In genomic region chr20:59165794-59166709, GRCh38 we compare ENCODE assay signal across 14 cellular contexts. TPM values are rescaled to one million over a fixed set of nuclear protein-coding genes. Genes with fewer than 3 reads are reported as not detected.
DNase-seq lines count a peak whose midpoint lies in the region; ATAC-seq and TF ChIP-seq lines count a peak whose summit lies in the region.
"Had no signal": no experiment of that assay in that cellular context is flagged by ENCODE, and none has a peak within 500 bp of the region (broad histone marks: within the 10 kb centered on the region; RNA-seq: fewer than 3 reads in every experiment).

No MANE protein-coding gene starts in this region.

- H2AFZ ChIP-seq in OCI-LY7 (ENCODE audit: low read length): peak overlapping the region; percentile 49

- intact Hi-C loops in OCI-LY7 (cut with micrococcal nuclease; ENCODE audit: unreplicated experiment): loop anchor here (2.0 to 10.0 kb wide), 5 partner anchors 43 to 1771 kb away; partner anchors contain the start of genes CTSZ, PRELID3B and RBM38

- H3K27me3 ChIP-seq in DOHH2 (ENCODE audit: control insufficient read depth, low read length): no peaks in the 10 kb centered on the region

- POLR2A ChIA-PET in OCI-LY7 (lab: Charles Lee): interaction anchor here (0.5 to 6.1 kb wide), 9 partner anchors 8 to 306 kb away, joined by 3 to 49 read pairs (median 3); no protein-coding TSS in a partner anchor
- POLR2A ChIA-PET in activated naive CD8-positive, alpha-beta T cell treated with anti-CD3 and anti-CD28 coated beads, Interleukin-2, amount 10 ng/mL, durations not matched to agents 7 days and 5 days (lab: Charles Lee): interaction anchor here (0.6 to 3.4 kb wide), 7 partner anchors 12 to 512 kb away, joined by 3 to 39 read pairs (median 6); partner anchors contain the start of gene ATP5F1E

- H3K9me3 ChIP-seq in DOHH2 (ENCODE audit: control insufficient read depth, insufficient read depth, low read length) (no peaks in the 10 kb centered on the region), OCI-LY7 (ENCODE audit: low read length) (peaks cover 5% of the 10 kb centered on the region; the same call in 1 of the 2 replicates)

- BruUV-seq in OCI-LY7 (replicated peaks; lab: Mats Ljungman, UMichigan): no TSS peak

- H3K79me2 ChIP-seq in DOHH2 (ENCODE audit: control insufficient read depth, low read length): peaks cover 63% of the 10 kb centered on the region
- peaks cover 61% of the 10 kb centered on the region for H3K79me2 ChIP-seq in OCI-LY7 (ENCODE audit: insufficient read depth, low read depth, low read length)

- H3K4me3 Mint-ChIP-seq in activated naive CD8-positive, alpha-beta T cell treated with anti-CD3 and anti-CD28 coated beads, Interleukin-2, amount 10 ng/mL, durations not matched to agents 7 days and 5 days: peak overlapping the region; percentile 83
- peak overlapping the region; percentile 91 for H3K4me3 Mint-ChIP-seq in natural killer cell treated with Interleukin-12 subunit alpha and Interleukin-12 subunit beta and Interleukin-15 and Interleukin-18, amount 100 ng/mL, for 72 hours

- H3K27ac ChIP-seq in DOHH2 (ENCODE audit: low read depth, low read length): peak overlapping the region; percentile 79; the same call in 1 of the 2 replicates
- H3K27ac ChIP-seq in OCI-LY7 (ENCODE audit: low read depth, low read length, poor library complexity, severe bottlenecking): peak overlapping the region; percentile 86
- H3K27ac ChIP-seq: VCaP had no signal

- H3K27ac Mint-ChIP-seq in activated naive CD8-positive, alpha-beta T cell treated with anti-CD3 and anti-CD28 coated beads, Interleukin-2, amount 10 ng/mL, durations not matched to agents 7 days and 5 days: peak overlapping the region; percentile 95
- peak overlapping the region; percentile 97 to 99 for H3K27ac Mint-ChIP-seq in natural killer cell treated with Interleukin-12 subunit alpha and Interleukin-12 subunit beta and Interleukin-15 and Interleukin-18, amount 100 ng/mL, for 72 hours

- no peaks in the 10 kb centered on the region for H3K27me3 Mint-ChIP-seq in activated naive CD8-positive, alpha-beta T cell treated with anti-CD3 and anti-CD28 coated beads, Interleukin-2, amount 10 ng/mL, durations not matched to agents 7 days and 5 days
- no peaks in the 10 kb centered on the region for H3K27me3 Mint-ChIP-seq in natural killer cell treated with Interleukin-12 subunit alpha and Interleukin-12 subunit beta and Interleukin-15 and Interleukin-18, amount 100 ng/mL, for 72 hours

- H4K20me1 ChIP-seq in DOHH2 (ENCODE audit: control insufficient read depth, insufficient read depth, low read depth, low read length) (no peaks in the 10 kb centered on the region), OCI-LY7 (ENCODE audit: insufficient read depth, low read length) (no peaks in the 10 kb centered on the region)

- H3K36me3 ChIP-seq in DOHH2 (ENCODE audit: control insufficient read depth, low read length) (no peaks in the 10 kb centered on the region), OCI-LY7 (ENCODE audit: insufficient read depth, low read length) (no peaks in the 10 kb centered on the region)

- H3F3A ChIP-seq in DOHH2 (ENCODE audit: control insufficient read depth, insufficient read depth): peaks cover 15% of the 10 kb centered on the region

- peaks cover 64% of the 10 kb centered on the region for H3K4me1 ChIP-seq in DOHH2 (ENCODE audit: control insufficient read depth, low read length)
- H3K4me1 ChIP-seq in OCI-LY7 (ENCODE audit: insufficient read depth, low read length, poor library complexity, severe bottlenecking): peaks cover 64% of the 10 kb centered on the region

- peak; percentile 35 for ATAC-seq in activated naive CD8-positive, alpha-beta T cell treated with anti-CD3 and anti-CD28 coated beads, Interleukin-2, amount 10 ng/mL, durations not matched to agents 7 days and 5 days (ENCODE audit: low read depth)
- ATAC-seq in natural killer cell treated with Interleukin-12 subunit alpha and Interleukin-12 subunit beta and Interleukin-15 and Interleukin-18, amount 100 ng/mL, for 72 hours: peak; percentile 69 to 73
- ATAC-seq: Right ventricle myocardium inferior had no signal

- peak overlapping the region; percentile 82 for H3K4me3 ChIP-seq in DOHH2 (ENCODE audit: low read length)
- peak overlapping the region; percentile 72 for H3K4me3 ChIP-seq in OCI-LY7 (ENCODE audit: low read depth, low read length, poor library complexity, severe bottlenecking)

- H3K9me2 ChIP-seq in DOHH2 (replicated peaks; ENCODE audit: control insufficient read depth, low read length) (no peaks in the 10 kb centered on the region), OCI-LY7 (ENCODE audit: insufficient read depth, low read length) (no peaks in the 10 kb centered on the region)

- peaks cover 12% of the 10 kb centered on the region for H3K9me3 Mint-ChIP-seq in activated naive CD8-positive, alpha-beta T cell treated with anti-CD3 and anti-CD28 coated beads, Interleukin-2, amount 10 ng/mL, durations not matched to agents 7 days and 5 days
- H3K9me3 Mint-ChIP-seq in natural killer cell treated with Interleukin-12 subunit alpha and Interleukin-12 subunit beta and Interleukin-15 and Interleukin-18, amount 100 ng/mL, for 72 hours: peaks cover 3% of the 10 kb centered on the region

- DNase-seq in OCI-LY7 (ENCODE audit: low spot score): peak; percentile 38
- no peak for DNase-seq in activated naive CD8-positive, alpha-beta T cell treated with anti-CD3 and anti-CD28 coated beads, Interleukin-2, amount 10 ng/mL, durations not matched to agents 7 days and 5 days
- DNase-seq in natural killer cell treated with Interleukin-12 subunit alpha and Interleukin-12 subunit beta and Interleukin-15 and Interleukin-18, amount 100 ng/mL, for 72 hours (ENCODE audit: low spot score): no peak
- no peak for DNase-seq in midbrain (lab: John Stamatoyannopoulos, UW)
- DNase-seq in GM20000 (ENCODE audit: low spot score): no peak
- DNase-seq in iPS-NIHi11 (ENCODE audit: low spot score): no peak
- no peak for DNase-seq in NCI-H1105 treated with DMSO at 0.1 percent for 48 hours (lab: John Stamatoyannopoulos, UW)
- DNase-seq: cortex of kidney, NCI-H1694 treated with DMSO at 0.1 percent for 48 hours, NCI-H748 treated with DMSO at 0.1 percent for 48 hours, retina had no signal

- H3K4me2 ChIP-seq in DOHH2 (ENCODE audit: low read length) (peak overlapping the region; percentile 86), OCI-LY7 (ENCODE audit: low read length) (peak overlapping the region; percentile 86)

- peaks cover 25% of the 10 kb centered on the region for H3K36me3 Mint-ChIP-seq in activated naive CD8-positive, alpha-beta T cell treated with anti-CD3 and anti-CD28 coated beads, Interleukin-2, amount 10 ng/mL, durations not matched to agents 7 days and 5 days
- peaks cover 12% of the 10 kb centered on the region for H3K36me3 Mint-ChIP-seq in natural killer cell treated with Interleukin-12 subunit alpha and Interleukin-12 subunit beta and Interleukin-15 and Interleukin-18, amount 100 ng/mL, for 72 hours

- H3K4me1 Mint-ChIP-seq in activated naive CD8-positive, alpha-beta T cell treated with anti-CD3 and anti-CD28 coated beads, Interleukin-2, amount 10 ng/mL, durations not matched to agents 7 days and 5 days: peaks cover 62% of the 10 kb centered on the region
- H3K4me1 Mint-ChIP-seq in natural killer cell treated with Interleukin-12 subunit alpha and Interleukin-12 subunit beta and Interleukin-15 and Interleukin-18, amount 100 ng/mL, for 72 hours (ENCODE audit: low read depth in 2 of 2): peaks cover 67 to 93% of the 10 kb centered on the region in 2 donors

- TF ChIP-seq CTCF in DOHH2 (IDR thresholded peaks at IDR 0.05; ENCODE audit: low read depth, low read length, poor library complexity, severe bottlenecking): no peak
- TF ChIP-seq CTCF in OCI-LY7 (conservative IDR thresholded peaks at IDR 0.05; ENCODE audit: low read length): no peak
- no peak for TF ChIP-seq CTCF in GM20000 (IDR thresholded peaks at IDR 0.05; ENCODE audit: extremely low read depth, missing control alignments)

- CTCF ChIA-PET in OCI-LY7 (lab: Charles Lee; ENCODE audit: unreplicated experiment): no interaction called here

RNA-seq across cellular contexts. Expression of gene ZNF831, which starts 2.4 kb away (rescaled TPM):
- total RNA-seq in OCI-LY7 (2014; rRNA removed; shearing (Covaris generic)): 5.9 TPM in 2 replicates
- 6.3 and 7.3 TPM in 2 replicates for total RNA-seq in OCI-LY7 (2022)
- 10 to 100 TPM; 15.9 to 16.3 TPM for total RNA-seq in activated naive CD8-positive, alpha-beta T cell treated with anti-CD3 and anti-CD28 coated beads, Interleukin-2, amount 10 ng/mL, durations not matched to agents 7 days and 5 days
- 1 to 10 TPM; 3.3 to 5.7 TPM for total RNA-seq in natural killer cell treated with Interleukin-12 subunit alpha and Interleukin-12 subunit beta and Interleukin-15 and Interleukin-18, amount 100 ng/mL, for 72 hours
